ENCODE assay signal across 19 cellular contexts in the genomic region with DNA sequence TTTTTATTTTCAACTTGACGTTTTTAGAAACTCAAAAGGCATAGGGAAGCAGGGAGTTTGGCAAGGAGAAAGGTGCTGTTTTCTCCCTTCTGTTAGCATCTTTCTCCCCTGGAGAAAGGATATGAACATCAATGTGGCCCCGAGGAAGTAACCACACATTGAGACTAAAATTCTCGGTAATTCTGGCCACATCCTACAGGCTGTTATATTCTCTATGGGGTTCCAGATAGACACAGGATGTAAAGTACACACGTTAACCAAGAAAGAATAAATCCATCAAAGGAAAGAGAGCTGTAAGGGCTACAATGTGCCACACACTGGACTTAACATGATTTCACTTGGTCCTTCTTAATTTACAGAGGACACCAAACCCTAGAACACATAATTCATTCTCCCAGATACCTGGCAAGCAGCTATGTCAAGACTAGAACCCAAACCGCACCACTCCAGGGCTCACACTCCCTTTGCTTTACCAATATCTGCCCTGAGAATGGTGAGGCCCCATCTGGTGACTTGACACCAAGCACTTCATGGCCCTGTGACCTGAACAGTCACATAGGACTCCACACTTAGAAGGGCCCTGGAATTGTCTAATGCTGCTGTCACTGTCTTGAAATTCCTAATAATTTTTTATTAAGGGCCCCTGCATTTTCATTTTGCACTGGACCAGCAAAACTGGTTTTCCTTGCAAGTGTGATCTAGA.
"Had no signal": no experiment of that assay in that cellular context is flagged by ENCODE, and none has a peak within 500 bp of the region (broad histone marks: within the 10 kb centered on the region; RNA-seq: fewer than 3 reads in every experiment).

No MANE protein-coding gene starts in this region.

- H3K27ac ChIP-seq: left ventricle myocardium inferior, neural progenitor cell, transverse colon had no signal

- ATAC-seq: activated naive CD4-positive, alpha-beta T cell treated with anti-CD3 and anti-CD28 coated beads, Interleukin-2, amount 50 U/mL, for 72 hours; effector memory CD8-positive, alpha-beta T cell; naive thymus-derived CD8-positive, alpha-beta T cell; sciatic nerve; stimulated activated effector memory CD8-positive, alpha-beta T cell treated with anti-CD3 and anti-CD28 coated beads, Interleukin-12 subunit alpha, Interleukin-12 subunit beta, amount 100 ng/mL, for 72 hours had no signal

- H3K9me3 ChIP-seq: transverse colon had no signal

- DNase-seq: activated CD4-positive, alpha-beta T cell treated with anti-CD3 and anti-CD28 coated beads, Interleukin-2, amount 50 U/mL, for 1 hour; activated CD4-positive, CD25-positive, alpha-beta regulatory T cell; activated gamma-delta T cell; effector memory CD8-positive, alpha-beta T cell; kidney glomerular epithelial cell; left ventricle myocardium inferior; naive thymus-derived CD8-positive, alpha-beta T cell; posterior cingulate gyrus; small intestine; stimulated activated CD4-positive, alpha-beta T cell treated with anti-CD3 and anti-CD28 coated beads, Interleukin-2, amount 100 ng/mL, for 24 hours; T1000; transverse colon had no signal

- H3K27ac Mint-ChIP-seq: activated T-helper 1 cell treated with anti-CD3 and anti-CD28 coated beads, Interleukin-12 subunit alpha, Interleukin-12 subunit beta, Interleukin-2, Interleukin-4 antibody, amounts not matched to agents 30 ng/mL and 10 ng/mL and 1 ng/mL, durations not matched to agents 14 hours and 24 hours and 36 hours; effector memory CD8-positive, alpha-beta T cell; mesothelial cell of epicardium; naive thymus-derived CD8-positive, alpha-beta T cell; neural progenitor cell; stimulated activated effector memory CD8-positive, alpha-beta T cell treated with anti-CD3 and anti-CD28 coated beads, Interleukin-12 subunit alpha, Interleukin-12 subunit beta, amount 100 ng/mL, for 72 hours had no signal

- H3K4me1 ChIP-seq: left ventricle myocardium inferior, neural progenitor cell, transverse colon had no signal

- H3K9me3 Mint-ChIP-seq: activated T-helper 1 cell treated with anti-CD3 and anti-CD28 coated beads, Interleukin-12 subunit alpha, Interleukin-12 subunit beta, Interleukin-2, Interleukin-4 antibody, amounts not matched to agents 30 ng/mL and 10 ng/mL and 1 ng/mL, durations not matched to agents 14 hours and 24 hours and 36 hours; central memory CD8-positive, alpha-beta T cell; effector memory CD8-positive, alpha-beta T cell; stimulated activated effector memory CD8-positive, alpha-beta T cell treated with anti-CD3 and anti-CD28 coated beads, Interleukin-12 subunit alpha, Interleukin-12 subunit beta, amount 100 ng/mL, for 72 hours had no signal

- H3K4me3 Mint-ChIP-seq: activated T-helper 1 cell treated with anti-CD3 and anti-CD28 coated beads, Interleukin-12 subunit alpha, Interleukin-12 subunit beta, Interleukin-2, Interleukin-4 antibody, amounts not matched to agents 30 ng/mL and 10 ng/mL and 1 ng/mL, durations not matched to agents 14 hours and 24 hours and 36 hours; central memory CD8-positive, alpha-beta T cell; effector memory CD8-positive, alpha-beta T cell; mesothelial cell of epicardium; naive thymus-derived CD8-positive, alpha-beta T cell; neural progenitor cell; stimulated activated effector memory CD8-positive, alpha-beta T cell treated with anti-CD3 and anti-CD28 coated beads, Interleukin-12 subunit alpha, Interleukin-12 subunit beta, amount 100 ng/mL, for 72 hours had no signal

- H3K27me3 ChIP-seq: neural progenitor cell had no signal

- H3K4me2 ChIP-seq: neural progenitor cell had no signal

- H3K4me3 ChIP-seq: left ventricle myocardium inferior, neural progenitor cell, transverse colon had no signal

- H3K36me3 ChIP-seq: left ventricle myocardium inferior, neural progenitor cell, transverse colon had no signal

- H3K36me3 Mint-ChIP-seq: activated naive CD4-positive, alpha-beta T cell treated with anti-CD3 and anti-CD28 coated beads, Interleukin-2, amount 50 U/mL, for 72 hours; neural progenitor cell; stimulated activated effector memory CD8-positive, alpha-beta T cell treated with anti-CD3 and anti-CD28 coated beads, Interleukin-12 subunit alpha, Interleukin-12 subunit beta, amount 100 ng/mL, for 72 hours had no signal

- H2AFZ ChIP-seq: neural progenitor cell had no signal

- H3K4me1 Mint-ChIP-seq: central memory CD8-positive, alpha-beta T cell; naive thymus-derived CD8-positive, alpha-beta T cell; stimulated activated effector memory CD8-positive, alpha-beta T cell treated with anti-CD3 and anti-CD28 coated beads, Interleukin-12 subunit alpha, Interleukin-12 subunit beta, amount 100 ng/mL, for 72 hours had no signal

- H3K9ac ChIP-seq: neural progenitor cell had no signal
